In genomic region chrX:13479452-13479813, GRCh38 we compare ENCODE assay signal across 24 cellular contexts.
"Had no signal": no experiment of that assay in that cellular context is flagged by ENCODE, and none has a peak within 500 bp of the region (broad histone marks: within the 10 kb centered on the region; RNA-seq: fewer than 3 reads in every experiment).

No MANE protein-coding gene starts in this region.

- H3K36me3 ChIP-seq: SJCRH30 had no signal

- DNase-seq: activated CD4-positive, alpha-beta memory T cell treated with anti-CD3 and anti-CD28 coated beads for 36 hours; activated CD4-positive, alpha-beta T cell treated with anti-CD3 and anti-CD28 coated beads, Interleukin-2, amount 10 ng/mL, durations not matched to agents 7 days and 5 days; activated CD4-positive, CD25-positive, alpha-beta regulatory T cell; activated CD8-positive, alpha-beta memory T cell treated with anti-CD3 and anti-CD28 coated beads for 24 hours; activated effector memory CD4-positive, alpha-beta T cell treated with anti-CD3 and anti-CD28 coated beads, Interleukin-2, amount 50 U/mL, for 16 hours; activated naive CD4-positive, alpha-beta T cell treated with Interleukin-2 at 50 U/mL for 16 hours; activated naive CD8-positive, alpha-beta T cell treated with anti-CD3 and anti-CD28 coated beads, Interleukin-2, amount 50 U/mL, for 24 hours; activated T-cell treated with anti-CD3 and anti-CD28 coated beads, Interleukin-2, amount 50 U/mL, for 4 hours; amniotic stem cell; NCI-H1092; NCI-H1694; NCI-H2029; NCI-H2107; NCI-H2171 treated with DMSO at 0.1 percent for 48 hours; NCI-H345; NCI-H510A; NCI-H526 treated with DMSO at 0.1 percent for 48 hours; NCI-H82; SJCRH30; SK-N-SH; T-helper 1 cell had no signal

- H3K27ac Mint-ChIP-seq: activated CD4-positive, alpha-beta memory T cell treated with anti-CD3 and anti-CD28 coated beads for 36 hours; activated CD4-positive, alpha-beta T cell treated with anti-CD3 and anti-CD28 coated beads, Interleukin-2, amount 10 ng/mL, durations not matched to agents 7 days and 5 days; activated naive CD4-positive, alpha-beta T cell treated with anti-CD3 and anti-CD28 coated beads, Interleukin-2, amount 50 U/mL, for 72 hours; activated naive CD8-positive, alpha-beta T cell treated with anti-CD3 and anti-CD28 coated beads, Interleukin-2, amount 50 U/mL, for 24 hours had no signal

- H3K36me3 Mint-ChIP-seq: activated CD4-positive, alpha-beta memory T cell treated with anti-CD3 and anti-CD28 coated beads for 36 hours; activated naive CD4-positive, alpha-beta T cell treated with anti-CD3 and anti-CD28 coated beads, Interleukin-2, amount 50 U/mL, for 72 hours had no signal

- ATAC-seq: activated naive CD4-positive, alpha-beta T cell treated with anti-CD3 and anti-CD28 coated beads, Interleukin-2, amount 50 U/mL, for 72 hours; activated naive CD8-positive, alpha-beta T cell treated with anti-CD3 and anti-CD28 coated beads, Interleukin-2, amount 50 U/mL, for 24 hours; activated T-cell treated with anti-CD3 and anti-CD28 coated beads, Interleukin-2, amount 50 U/mL, for 4 hours had no signal

- H3K27ac ChIP-seq: KMS-11, SJCRH30, VCaP had no signal

- H3K9me3 Mint-ChIP-seq: activated CD4-positive, alpha-beta memory T cell treated with anti-CD3 and anti-CD28 coated beads for 36 hours; activated CD4-positive, alpha-beta T cell treated with anti-CD3 and anti-CD28 coated beads, Interleukin-2, amount 10 ng/mL, durations not matched to agents 7 days and 5 days; activated naive CD8-positive, alpha-beta T cell treated with anti-CD3 and anti-CD28 coated beads, Interleukin-2, amount 50 U/mL, for 24 hours; activated T-cell treated with anti-CD3 and anti-CD28 coated beads, Interleukin-2, amount 50 U/mL, for 4 hours had no signal

- H3K4me3 ChIP-seq: SJCRH30 had no signal

- H3K27me3 ChIP-seq: SJCRH30 had no signal

- H3K4me3 Mint-ChIP-seq: activated CD4-positive, alpha-beta memory T cell treated with anti-CD3 and anti-CD28 coated beads for 36 hours; activated CD4-positive, alpha-beta T cell treated with anti-CD3 and anti-CD28 coated beads, Interleukin-2, amount 10 ng/mL, durations not matched to agents 7 days and 5 days; activated naive CD8-positive, alpha-beta T cell treated with anti-CD3 and anti-CD28 coated beads, Interleukin-2, amount 50 U/mL, for 24 hours; activated T-cell treated with anti-CD3 and anti-CD28 coated beads, Interleukin-2, amount 50 U/mL, for 4 hours had no signal

- H3K9me3 ChIP-seq: SK-N-SH had no signal

- H3K27me3 Mint-ChIP-seq: activated CD4-positive, alpha-beta memory T cell treated with anti-CD3 and anti-CD28 coated beads for 36 hours; activated CD4-positive, alpha-beta T cell treated with anti-CD3 and anti-CD28 coated beads, Interleukin-2, amount 10 ng/mL, durations not matched to agents 7 days and 5 days; activated naive CD8-positive, alpha-beta T cell treated with anti-CD3 and anti-CD28 coated beads, Interleukin-2, amount 50 U/mL, for 24 hours had no signal
